In genomic region chr1:37493336-37494098, GRCh38 we compare ENCODE assay signal across 1 cellular context.
TF ChIP-seq lines count a peak whose summit lies in the region.

No MANE protein-coding gene starts in this region.

TF ChIP-seq in endothelial cell of umbilical vein, 7 proteins besides CTCF, POLR2A, EP300 and RAD21:
- TF ChIP-seq MAX (IDR thresholded peaks at IDR 0.05; ENCODE audit: insufficient read depth, insufficient read length) = no peak
- no peak for TF ChIP-seq FOS (IDR thresholded peaks at IDR 0.05; ENCODE audit: borderline replicate concordance, insufficient read depth, low read length)
- TF ChIP-seq JUN (IDR thresholded peaks at IDR 0.05; ENCODE audit: borderline replicate concordance, insufficient read depth, insufficient read length, low read depth) = no peak
